ENCODE assay signal across 12 cellular contexts in the genomic region with DNA sequence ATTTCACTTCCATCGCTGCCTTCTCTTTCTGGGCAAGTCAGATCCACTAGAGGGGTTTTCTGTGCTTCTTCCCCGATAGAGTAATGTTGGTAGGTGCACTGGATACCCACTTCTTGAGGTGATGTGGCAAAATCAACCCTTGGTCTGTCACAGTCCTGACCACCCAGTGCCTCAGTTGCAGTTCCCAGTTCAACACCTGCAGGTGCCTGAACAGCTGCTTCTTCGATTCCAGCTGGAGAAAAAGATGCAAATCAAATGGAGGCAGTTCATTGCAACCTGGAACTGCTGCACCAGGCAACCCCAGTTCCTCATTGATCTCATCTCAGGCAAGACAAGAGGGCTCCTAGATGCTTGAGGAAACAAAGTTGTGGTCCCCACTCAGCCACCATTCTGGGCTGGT.
A peak's percentile ranks its signal among the peaks of the same experiment; 100 is the strongest.
DNase-seq lines count a peak whose midpoint lies in the region; ATAC-seq, FAIRE-seq and TF ChIP-seq lines count a peak whose summit lies in the region.
"Had no signal": no experiment of that assay in that cellular context is flagged by ENCODE, and none has a peak within 500 bp of the region (broad histone marks: within the 10 kb centered on the region; RNA-seq: fewer than 3 reads in every experiment).

No MANE protein-coding gene starts in this region.

- DNase-seq in GM12892 (ENCODE audit: insufficient read length) (no peak), ecto neural progenitor cell (ENCODE audit: low spot score) (no peak), NCI-H774 (lab: John Stamatoyannopoulos, UW) (no peak), EL (no peak), SJCRH30 (no peak)
- DNase-seq: DMS79 treated with DMSO at 0.1 percent for 48 hours, NCI-H187 treated with DMSO at 0.1 percent for 48 hours, psoas muscle had no signal

- peaks cover 23% of the 10 kb centered on the region for H3K79me2 ChIP-seq in OCI-LY3 (ENCODE audit: low read length)

- ATAC-seq in GM19467 (IDR thresholded peaks at IDR 0.05; ENCODE audit: unreplicated experiment) = peak; percentile 56
- ATAC-seq in HG02938 (IDR thresholded peaks at IDR 0.05; ENCODE audit: unreplicated experiment) = peak; percentile 62

- TF ChIP-seq CTCF in OCI-LY3 (IDR thresholded peaks at IDR 0.05; ENCODE audit: low read depth, low read length) = no peak

- H3K4me1 ChIP-seq in OCI-LY3 (ENCODE audit: low read length) (peaks cover 59% of the 10 kb centered on the region), SJCRH30 (peaks cover 4% of the 10 kb centered on the region; the same call in 1 of the 2 replicates)

- peak overlapping the region; percentile 70 for H3K4me3 ChIP-seq in OCI-LY3 (ENCODE audit: low read length)
- no peak overlapping the region for H3K4me3 ChIP-seq in SJCRH30
- H3K4me3 ChIP-seq: psoas muscle, SK-N-MC had no signal

- H3K4me2 ChIP-seq in OCI-LY3 (ENCODE audit: low read length) = peak overlapping the region; percentile 97

- TF ChIP-seq POLR2A in GM12892 (IDR thresholded peaks at IDR 0.05; ENCODE audit: low read depth, low read length) = no peak

- no peaks in the 10 kb centered on the region for H3K36me3 ChIP-seq in OCI-LY3 (replicated peaks; ENCODE audit: low read depth, low read length)
- no peaks in the 10 kb centered on the region for H3K36me3 ChIP-seq in SJCRH30

- peak overlapping the region; percentile 60 for H3K27ac ChIP-seq in OCI-LY3 (ENCODE audit: low read length)
- no peak overlapping the region for H3K27ac ChIP-seq in SJCRH30
- H3K27ac ChIP-seq: psoas muscle, SK-N-MC had no signal

- H3K27me3 ChIP-seq in OCI-LY3 (ENCODE audit: low read depth, low read length) (no peaks in the 10 kb centered on the region), SJCRH30 (no peaks in the 10 kb centered on the region)

- peaks cover 28% of the 10 kb centered on the region for H4K20me1 ChIP-seq in OCI-LY3 (ENCODE audit: insufficient read depth, low read length)

- peak; percentile 57 for FAIRE-seq in GM12892 (lab: Jason Lieb, UNC)

- no peaks in the 10 kb centered on the region for H3K9me3 ChIP-seq in OCI-LY3 (ENCODE audit: insufficient read depth, low read length)
- no peaks in the 10 kb centered on the region; the same call in 1 of the 2 replicates for H3K9me3 ChIP-seq in SJCRH30 (replicated peaks)
- H3K9me3 ChIP-seq: psoas muscle had no signal

- H3K9ac ChIP-seq in OCI-LY3 (ENCODE audit: low read length) = peak overlapping the region; percentile 49

- H2AFZ ChIP-seq in OCI-LY3 (ENCODE audit: low read depth, low read length) = no peak overlapping the region
